ENCODE assay signal across 1 cellular context in genomic region chr9:132235894-132236661, GRCh38.
TF ChIP-seq lines count a peak whose summit lies in the region.

No MANE protein-coding gene starts in this region.

TF ChIP-seq in HepG2, 621 proteins besides CTCF, POLR2A, EP300 and RAD21 (continued from another document):
- TF ChIP-seq ZNF576 (CRISPR knock-in tag; IDR thresholded peaks at IDR 0.05), result no peak
